ENCODE assay signal across 10 cellular contexts in genomic region chr14:52269100-52269499, GRCh38. TPM values are rescaled to one million over a fixed set of nuclear protein-coding genes. Genes with fewer than 3 reads are reported as not detected.
DNase-seq lines count a peak whose midpoint lies in the region; ATAC-seq and TF ChIP-seq lines count a peak whose summit lies in the region.
"Had no signal": no experiment of that assay in that cellular context is flagged by ENCODE, and none has a peak within 500 bp of the region (broad histone marks: within the 10 kb centered on the region; RNA-seq: fewer than 3 reads in every experiment).

No MANE protein-coding gene starts in this region.

- H3K9me3 ChIP-seq in AG04450 (ENCODE audit: control insufficient read depth, insufficient read depth, low read length) (no peaks in the 10 kb centered on the region; the same call in 1 of the 2 replicates), HUES6 (ENCODE audit: control insufficient read depth, insufficient read depth, low read depth, low read length) (no peaks in the 10 kb centered on the region)
- H3K9me3 ChIP-seq in effector memory CD4-positive, alpha-beta T cell (ENCODE audit: control insufficient read depth, low read length), result no peaks in the 10 kb centered on the region

- H3K4me1 ChIP-seq in HUES6 (ENCODE audit: control insufficient read depth, insufficient read depth, low read length), result peaks cover 4% of the 10 kb centered on the region; the same call in 1 of the 2 replicates
- peaks cover 33% of the 10 kb centered on the region for H3K4me1 ChIP-seq in effector memory CD4-positive, alpha-beta T cell (ENCODE audit: control insufficient read depth, insufficient read depth, low read length, poor library complexity, severe bottlenecking)

- H3K27me3 ChIP-seq in AG04450 (ENCODE audit: control insufficient read depth, insufficient read depth, low read length) (peaks cover 38% of the 10 kb centered on the region), HUES6 (ENCODE audit: control insufficient read depth, insufficient read depth, low read length) (peaks cover 67% of the 10 kb centered on the region)
- H3K27me3 ChIP-seq in effector memory CD4-positive, alpha-beta T cell (replicated peaks; ENCODE audit: control insufficient read depth, insufficient read depth, low read length, poor library complexity, severe bottlenecking), result peaks cover 4% of the 10 kb centered on the region

- H3K4me3 ChIP-seq in AG04450 (ENCODE audit: low read depth, low read length) (peak overlapping the region; percentile 31; the same call in 1 of the 2 replicates), HUES6 (ENCODE audit: low read depth, low read length) (peak overlapping the region; percentile 73)
- peak overlapping the region; percentile 68 for H3K4me3 ChIP-seq in effector memory CD4-positive, alpha-beta T cell (ENCODE audit: insufficient read depth, low read depth, low read length, poor library complexity, severe bottlenecking)

- H3K36me3 Mint-ChIP-seq in neural crest cell (ENCODE audit: low read depth), result peaks cover 6% of the 10 kb centered on the region

- POLR2A ChIA-PET in AG04450 (lab: Yijun Ruan, JAX), result no interaction called here

- no peak overlapping the region for H3K9ac ChIP-seq in HUES6 (ENCODE audit: low read length)

- H3K27ac ChIP-seq in AG04450 (ENCODE audit: low read depth, low read length) (no peak overlapping the region), HUES6 (ENCODE audit: low read depth, low read length) (no peak overlapping the region)
- H3K27ac ChIP-seq in effector memory CD4-positive, alpha-beta T cell (ENCODE audit: insufficient read depth, low read length, poor library complexity, severe bottlenecking), result no peak overlapping the region

- no peak for DNase-seq in AG04450 (ENCODE audit: low read depth, low spot score)
- no peak for DNase-seq in effector memory CD4-positive, alpha-beta T cell
- DNase-seq in neural crest cell (ENCODE audit: low read depth, low spot score), result no peak
- no peak for DNase-seq in NCI-H1048 (lab: John Stamatoyannopoulos, UW)
- DNase-seq in A172 (ENCODE audit: low spot score), result no peak
- no peak for DNase-seq in NCI-H1930 (lab: John Stamatoyannopoulos, UW)

- no peak for ATAC-seq in activated CD4-positive, CD25-positive, alpha-beta regulatory T cell treated with anti-CD3 and anti-CD28 coated beads, Interleukin-2, amount 50 U/mL, for 24 hours

- peak overlapping the region; percentile 85 for H3K4me3 Mint-ChIP-seq in neural crest cell

- no peaks in the 10 kb centered on the region for H3K36me3 ChIP-seq in HUES6 (ENCODE audit: control insufficient read depth, insufficient read depth, low read length)
- no peaks in the 10 kb centered on the region for H3K36me3 ChIP-seq in effector memory CD4-positive, alpha-beta T cell (ENCODE audit: control insufficient read depth, insufficient read depth, low read length)

- H3K4me1 Mint-ChIP-seq in neural crest cell, result peaks cover 18% of the 10 kb centered on the region

- no peaks in the 10 kb centered on the region for H3K9me3 Mint-ChIP-seq in neural crest cell

- no peak for TF ChIP-seq CTCF in AG04450 (IDR thresholded peaks at IDR 0.05; ENCODE audit: low read depth, low read length)
- no peak for TF ChIP-seq CTCF in neural crest cell (conservative IDR thresholded peaks at IDR 0.05)

- peaks cover 90% of the 10 kb centered on the region for H3K27me3 Mint-ChIP-seq in neural crest cell (ENCODE audit: low read depth)

- no peak overlapping the region for H3K27ac Mint-ChIP-seq in neural crest cell (ENCODE audit: unreplicated experiment)

- CTCF ChIA-PET in AG04450 (lab: Charles Lee), result interaction anchor here (1.2 kb wide), 1 partner anchor 123 kb away, joined by 3 read pairs; no protein-coding TSS in a partner anchor

RNA-seq across cellular contexts. Expression of gene PTGDR, which starts 1.6 kb away (rescaled TPM):
- polyA plus RNA-seq in AG04450 (2011; rRNA removed), result not detected in 2 replicates
- not detected in 2 replicates for polyA minus RNA-seq in AG04450 (2011; rRNA and poly(A)+ RNA removed)
- total RNA-seq in neural crest cell, result not detected in 2 replicates
- total RNA-seq in A172 (2014; rRNA removed; shearing (Covaris generic)), result not detected in 2 replicates
- total RNA-seq: bronchial epithelial cell, HT1080 had no signal

RNA-seq across cellular contexts. Expression of gene PTGER2, which starts 45.0 kb away (rescaled TPM):
- polyA plus RNA-seq in AG04450 (2011; rRNA removed), result 56.9 and 70.7 TPM in 2 replicates
- 17.5 and 26.8 TPM in 2 replicates for polyA minus RNA-seq in AG04450 (2011; rRNA and poly(A)+ RNA removed)
- not detected in 2 replicates for total RNA-seq in neural crest cell
- 0.12 TPM in 1 of 2 replicates, not detected in the other for total RNA-seq in A172 (2014; rRNA removed; shearing (Covaris generic))
- total RNA-seq: HT1080 had no signal
